Comparison of ENCODE assay signal across 1 cellular context in the genomic region with DNA sequence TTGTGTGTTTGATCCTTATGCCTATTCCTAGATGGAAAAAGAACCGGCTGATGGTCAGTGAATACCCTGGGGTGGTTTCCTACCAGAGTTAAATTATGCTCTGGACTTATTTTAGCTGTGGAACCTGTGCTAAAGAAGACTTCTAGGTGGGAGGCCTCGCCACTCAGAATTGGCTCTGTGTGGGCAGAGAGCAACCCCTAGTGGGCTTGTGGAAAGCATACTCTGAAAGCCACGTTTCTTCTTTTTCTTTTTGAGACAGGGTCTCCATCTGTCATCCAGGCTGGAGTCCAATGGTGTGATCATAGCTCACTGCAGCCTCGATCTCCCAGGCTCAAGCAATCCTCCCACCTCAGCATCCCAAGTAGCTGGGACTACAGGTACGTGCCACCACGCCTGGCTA. TPM values are rescaled to one million over a fixed set of nuclear protein-coding genes. Genes with fewer than 3 reads are reported as not detected.
"Had no signal": no experiment of that assay in that cellular context is flagged by ENCODE, and none has a peak within 500 bp of the region (broad histone marks: within the 10 kb centered on the region; RNA-seq: fewer than 3 reads in every experiment).

No MANE protein-coding gene starts in this region.

RNA-seq across cellular contexts. Expression of a gene that starts 48.3 kb away (rescaled TPM):
- total RNA-seq: ascending aorta had no signal
